Comparison of ENCODE assay signal across 8 cellular contexts in genomic region chr20:22686097-22686496, GRCh38.
A peak's percentile ranks its signal among the peaks of the same experiment; 100 is the strongest.
DNase-seq lines count a peak whose midpoint lies in the region; ATAC-seq and TF ChIP-seq lines count a peak whose summit lies in the region.

No MANE protein-coding gene starts in this region.

- intact Hi-C loops in PC-3 (cut with micrococcal nuclease) (no loop called here), posterior cingulate gyrus (cut with DNase I) (no loop called here), OCI-LY7 (cut with micrococcal nuclease; ENCODE audit: unreplicated experiment) (no loop called here)

- peaks cover 2% of the 10 kb centered on the region for H3K27me3 Mint-ChIP-seq in HFFc6 (ENCODE audit: insufficient read depth)
- H3K27me3 Mint-ChIP-seq in activated T-cell treated with anti-CD3 and anti-CD28 coated beads, Interleukin-2, amount 50 U/mL, for 4 hours (ENCODE audit: low read depth) = no peaks in the 10 kb centered on the region

- no TSS peak for BruUV-seq in PC-3 (replicated peaks; lab: Mats Ljungman, UMichigan)
- BruUV-seq in OCI-LY7 (replicated peaks; lab: Mats Ljungman, UMichigan) = no TSS peak

- H3K4me1 ChIP-seq in PC-3 (ENCODE audit: insufficient read depth, low read length) (peaks cover 9% of the 10 kb centered on the region; the same call in 1 of the 2 replicates), OCI-LY7 (ENCODE audit: insufficient read depth, low read length, poor library complexity, severe bottlenecking) (peaks cover 4% of the 10 kb centered on the region)

- TF ChIP-seq CTCF in HFFc6 (IDR thresholded peaks at IDR 0.05) (no peak), PC-3 (conservative IDR thresholded peaks at IDR 0.05; ENCODE audit: low read depth, low read length) (no peak), fibroblast of mammary gland (conservative IDR thresholded peaks at IDR 0.05; ENCODE audit: control insufficient read depth, insufficient read depth, low read depth, low read length) (no peak), OCI-LY7 (conservative IDR thresholded peaks at IDR 0.05; ENCODE audit: low read length) (no peak)

- POLR2A ChIA-PET in PC-3 (lab: Charles Lee; ENCODE audit: unreplicated experiment) (no interaction called here), OCI-LY7 (lab: Charles Lee) (interaction anchor here (0.5 kb wide), 1 partner anchor 1839 kb away, joined by 3 read pairs; no protein-coding TSS in a partner anchor)

- no peaks in the 10 kb centered on the region for H3F3A ChIP-seq in PC-3 (ENCODE audit: low read length, unreplicated experiment)

- H3K36me3 Mint-ChIP-seq in HFFc6 (ENCODE audit: low read depth) = no peaks in the 10 kb centered on the region
- H3K36me3 Mint-ChIP-seq in activated T-cell treated with anti-CD3 and anti-CD28 coated beads, Interleukin-2, amount 50 U/mL, for 4 hours (ENCODE audit: insufficient read depth) = no peaks in the 10 kb centered on the region

- H3K36me3 ChIP-seq in PC-3 (ENCODE audit: low read depth, low read length) (no peaks in the 10 kb centered on the region), OCI-LY7 (ENCODE audit: insufficient read depth, low read length) (no peaks in the 10 kb centered on the region)

- H3K9me3 ChIP-seq in PC-3 (ENCODE audit: low read length) (no peaks in the 10 kb centered on the region), OCI-LY7 (ENCODE audit: low read length) (no peaks in the 10 kb centered on the region)

- H3K27ac ChIP-seq in PC-3 (ENCODE audit: low read length) = no peak overlapping the region
- H3K27ac ChIP-seq in OCI-LY7 (ENCODE audit: low read depth, low read length, poor library complexity, severe bottlenecking) = no peak overlapping the region

- no peak overlapping the region for H3K9ac ChIP-seq in PC-3 (ENCODE audit: low read length)

- no peaks in the 10 kb centered on the region for H3K9me3 Mint-ChIP-seq in HFFc6
- no peaks in the 10 kb centered on the region for H3K9me3 Mint-ChIP-seq in activated T-cell treated with anti-CD3 and anti-CD28 coated beads, Interleukin-2, amount 50 U/mL, for 4 hours

- no peaks in the 10 kb centered on the region for H3K27me3 ChIP-seq in PC-3 (ENCODE audit: low read length)

- H2AFZ ChIP-seq in PC-3 (ENCODE audit: low read length) (peak overlapping the region; percentile 75), OCI-LY7 (ENCODE audit: low read length) (no peak overlapping the region)

- H4K20me1 ChIP-seq in PC-3 (ENCODE audit: low read length) = no peaks in the 10 kb centered on the region
- no peaks in the 10 kb centered on the region for H4K20me1 ChIP-seq in OCI-LY7 (ENCODE audit: insufficient read depth, low read length)

- ATAC-seq in PC-3 = peak; percentile 78
- no peak for ATAC-seq in GM21381 (IDR thresholded peaks at IDR 0.05; ENCODE audit: unreplicated experiment)
- ATAC-seq in activated T-cell treated with anti-CD3 and anti-CD28 coated beads, Interleukin-2, amount 50 U/mL, for 4 hours = no peak

- H3K9me2 ChIP-seq in PC-3 (replicated peaks; ENCODE audit: low read length) (no peaks in the 10 kb centered on the region), OCI-LY7 (ENCODE audit: insufficient read depth, low read length) (no peaks in the 10 kb centered on the region)

- DNase-seq in Ammon's horn (ENCODE audit: low spot score) (peak; percentile 58), HFFc6 (peak; percentile 45), PC-3 (peak; percentile 82), fibroblast of mammary gland (ENCODE audit: low read depth) (peak; percentile 59), posterior cingulate gyrus (peak in 9 of 10 donors; percentile 29 to 90 (median 46)), OCI-LY7 (ENCODE audit: low spot score) (no peak)
- DNase-seq in activated T-cell treated with anti-CD3 and anti-CD28 coated beads, Interleukin-2, amount 50 U/mL, for 4 hours = no peak

- H3K4me3 ChIP-seq in PC-3 (ENCODE audit: low read length) (no peak overlapping the region), fibroblast of mammary gland (ENCODE audit: control insufficient read depth, low read depth, low read length) (no peak overlapping the region), OCI-LY7 (ENCODE audit: low read depth, low read length, poor library complexity, severe bottlenecking) (no peak overlapping the region)

- CTCF ChIA-PET in PC-3 (lab: Charles Lee) (no interaction called here), OCI-LY7 (lab: Charles Lee; ENCODE audit: unreplicated experiment) (no interaction called here)

- no peak overlapping the region for H3K27ac Mint-ChIP-seq in HFFc6

- H3K4me2 ChIP-seq in PC-3 (ENCODE audit: low read length) (peak overlapping the region; percentile 10; the same call in 1 of the 2 replicates), OCI-LY7 (ENCODE audit: low read length) (no peak overlapping the region)

- H3K4me1 Mint-ChIP-seq in HFFc6 (ENCODE audit: low read depth) = peaks cover 6% of the 10 kb centered on the region
- H3K4me1 Mint-ChIP-seq in activated T-cell treated with anti-CD3 and anti-CD28 coated beads, Interleukin-2, amount 50 U/mL, for 4 hours (ENCODE audit: low read depth) = no peaks in the 10 kb centered on the region

- peak overlapping the region; percentile 57; the same call in 1 of the 2 replicates for H3K4me3 Mint-ChIP-seq in HFFc6
- H3K4me3 Mint-ChIP-seq in activated T-cell treated with anti-CD3 and anti-CD28 coated beads, Interleukin-2, amount 50 U/mL, for 4 hours = no peak overlapping the region

- no peaks in the 10 kb centered on the region for H3K79me2 ChIP-seq in PC-3 (ENCODE audit: low read length)
- no peaks in the 10 kb centered on the region for H3K79me2 ChIP-seq in OCI-LY7 (ENCODE audit: insufficient read depth, low read depth, low read length)

Comparison
In these comparisons a context has a peak if more than half of its experiments do, and no peak if none do; other contexts are left out.
1. DNase-seq: peak in Ammon's horn (single experiment), HFFc6 (single experiment), PC-3 (single experiment), fibroblast of mammary gland (single experiment) and posterior cingulate gyrus (9 of 10); none in activated T-cell treated with anti-CD3 and anti-CD28 coated beads, Interleukin-2, amount 50 U/mL, for 4 hours (single experiment) and OCI-LY7 (single experiment).